In the genomic region with DNA sequence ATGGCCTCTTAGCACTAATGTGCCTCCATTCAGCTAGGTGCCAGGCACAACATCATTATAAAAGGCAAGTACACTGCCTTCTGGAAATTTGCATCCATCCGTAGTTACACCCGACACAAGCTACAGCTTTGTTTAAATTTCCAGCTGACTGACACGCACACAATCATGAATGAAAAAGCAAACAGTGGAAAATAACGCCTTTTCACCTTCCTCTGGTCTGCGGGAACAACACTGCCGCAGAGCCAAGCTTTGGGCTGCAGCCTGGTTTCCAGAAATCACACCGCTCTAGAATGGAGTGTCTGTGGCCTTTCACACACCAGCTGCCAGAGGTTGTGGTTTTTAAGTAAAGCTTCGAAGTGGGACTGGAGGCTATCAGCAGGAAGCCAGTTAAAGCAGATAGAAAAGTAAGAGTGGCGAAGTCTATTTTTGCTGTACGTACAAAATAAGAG, we compare ENCODE assay signal across 8 cellular contexts.
DNase-seq lines count a peak whose midpoint lies in the region; ATAC-seq, FAIRE-seq and TF ChIP-seq lines count a peak whose summit lies in the region.

No MANE protein-coding gene starts in this region.

- H3K27me3 ChIP-seq in spleen (replicated peaks in 1 of 7): peaks cover 0 to 66% (median 12%) of the 10 kb centered on the region in 7 donors
- peaks cover 0 to 17% of the 10 kb centered on the region in 2 experiments for H3K27me3 ChIP-seq in mesenchymal stem cell (ENCODE audit: control insufficient read depth in 1 of 2, insufficient read depth in 1 of 2, low read length in 2 of 2)

- H3K27me3 Mint-ChIP-seq in central memory CD8-positive, alpha-beta T cell: peaks cover 42% of the 10 kb centered on the region
- no peaks in the 10 kb centered on the region for H3K27me3 Mint-ChIP-seq in MCF 10A (ENCODE audit: insufficient read depth, unreplicated experiment)

- H2AK5ac ChIP-seq in mesenchymal stem cell (ENCODE audit: low read length, severe bottlenecking): no peak overlapping the region

- no peak for TF ChIP-seq CTCF in spleen (IDR thresholded peaks at IDR 0.05 in 8 of 11, conservative IDR thresholded peaks at IDR 0.05 in 3 of 11)
- TF ChIP-seq CTCF in MCF 10A (IDR thresholded peaks at IDR 0.05; ENCODE audit: unreplicated experiment): no peak

- intact Hi-C loops in spleen (cut with DNase I; ENCODE audit: low total_unique reads): no loop called here
- intact Hi-C loops in MCF 10A (cut with micrococcal nuclease): no loop called here

- ATAC-seq in GM21576 (IDR thresholded peaks at IDR 0.05; ENCODE audit: unreplicated experiment): peak; percentile 75
- ATAC-seq in central memory CD8-positive, alpha-beta T cell (replicated peaks; ENCODE audit: extremely low read depth, poor library complexity, severe bottlenecking): peak; percentile 77

- no peak overlapping the region for H2BK15ac ChIP-seq in mesenchymal stem cell (ENCODE audit: low read depth, poor library complexity, severe bottlenecking)

- H3K4me3 ChIP-seq in spleen (no peak overlapping the region), mesenchymal stem cell (ENCODE audit: insufficient read depth in 1 of 2, low read depth in 1 of 2, low read length in 2 of 2) (no peak overlapping the region)

- POLR2A ChIA-PET in MCF 10A (lab: Yijun Ruan, JAX): interaction anchor here (0.8 to 1.6 kb wide), 2 partner anchors 10 to 110 kb away, joined by 3 to 5 read pairs; no protein-coding TSS in a partner anchor

- BruUV-seq in MCF 10A (replicated peaks; lab: Mats Ljungman, UMichigan): no TSS peak

- no peak overlapping the region for H3K27ac ChIP-seq in spleen
- H3K27ac ChIP-seq in mesenchymal stem cell (ENCODE audit: low read length, poor library complexity, severe bottlenecking): no peak overlapping the region

- H4K91ac ChIP-seq in mesenchymal stem cell (ENCODE audit: low read length): no peak overlapping the region

- no peaks in the 10 kb centered on the region for H3K79me1 ChIP-seq in mesenchymal stem cell (replicated peaks; ENCODE audit: low read length, poor library complexity, severe bottlenecking)

- peak; percentile 80 for FAIRE-seq in GM12891 (lab: Jason Lieb, UNC)

- no peaks in the 10 kb centered on the region for H3K36me3 Mint-ChIP-seq in central memory CD8-positive, alpha-beta T cell (ENCODE audit: insufficient read depth)
- no peaks in the 10 kb centered on the region for H3K36me3 Mint-ChIP-seq in MCF 10A (ENCODE audit: insufficient read depth, unreplicated experiment)

- no peak overlapping the region for H2BK120ac ChIP-seq in mesenchymal stem cell (ENCODE audit: low read depth, low read length)

- H3K4me2 ChIP-seq in mesenchymal stem cell (ENCODE audit: low read length, poor library complexity, severe bottlenecking): no peak overlapping the region

- no peak overlapping the region for H2AFZ ChIP-seq in mesenchymal stem cell (ENCODE audit: low read depth, low read length)

- H3K23ac ChIP-seq in mesenchymal stem cell (ENCODE audit: low read length in 2 of 2): no peak overlapping the region

- H3K18ac ChIP-seq in mesenchymal stem cell (ENCODE audit: low read depth in 1 of 2, low read length in 2 of 2): no peak overlapping the region

- H3K9me3 ChIP-seq in spleen (no peaks in the 10 kb centered on the region), mesenchymal stem cell (ENCODE audit: control insufficient read depth, low read length) (no peaks in the 10 kb centered on the region)

- H2BK5ac ChIP-seq in mesenchymal stem cell (ENCODE audit: low read depth, low read length, poor library complexity, severe bottlenecking): no peak overlapping the region

- peaks cover 15% of the 10 kb centered on the region for H3K4me1 Mint-ChIP-seq in central memory CD8-positive, alpha-beta T cell
- H3K4me1 Mint-ChIP-seq in MCF 10A (ENCODE audit: insufficient read depth, unreplicated experiment): no peaks in the 10 kb centered on the region

- no peak overlapping the region for H4K8ac ChIP-seq in mesenchymal stem cell (ENCODE audit: low read length)

- no peak overlapping the region for H3K9ac ChIP-seq in mesenchymal stem cell (ENCODE audit: low read length)

- H3K14ac ChIP-seq in mesenchymal stem cell (ENCODE audit: low read length in 2 of 2): no peak overlapping the region

- no peak for DNase-seq in GM12891 (ENCODE audit: insufficient read length, low spot score)
- DNase-seq in NCI-H187 treated with DMSO at 0.1 percent for 48 hours (lab: John Stamatoyannopoulos, UW): peak; percentile 31
- no peak for DNase-seq in central memory CD8-positive, alpha-beta T cell (ENCODE audit: low spot score in 2 of 2)
- DNase-seq in spleen: no peak
- DNase-seq in mesenchymal stem cell: no peak
- DNase-seq in kidney tubule cell (ENCODE audit: low spot score): no peak
- DNase-seq in MCF 10A (ENCODE audit: unreplicated experiment): no peak

- H3K36me3 ChIP-seq in spleen: no peaks in the 10 kb centered on the region
- H3K36me3 ChIP-seq in mesenchymal stem cell (ENCODE audit: control insufficient read depth in 1 of 2, insufficient read depth in 2 of 2, low read depth in 1 of 2, low read length in 2 of 2): no peaks in the 10 kb centered on the region

- H2BK12ac ChIP-seq in mesenchymal stem cell (ENCODE audit: low read length in 2 of 2): no peak overlapping the region

- CTCF ChIA-PET in MCF 10A (lab: Yijun Ruan, JAX): interaction anchor here (0.6 to 0.9 kb wide), 2 partner anchors 10 to 47 kb away, joined by 3 to 4 read pairs; no protein-coding TSS in a partner anchor

- WGBS in spleen, 5 donors: 11 to 17% (median 15%) methylated on average over 10 of the region's 10 CpGs
- WGBS in mesenchymal stem cell: 41% methylated on average over 10 of the region's 10 CpGs

- peak overlapping the region; percentile 65 for H3K4me3 Mint-ChIP-seq in central memory CD8-positive, alpha-beta T cell
- no peak overlapping the region for H3K4me3 Mint-ChIP-seq in MCF 10A (ENCODE audit: unreplicated experiment)

- no peak overlapping the region for H3K4ac ChIP-seq in mesenchymal stem cell (ENCODE audit: low read depth in 1 of 2, low read length in 2 of 2)

- no peak overlapping the region for H3K27ac Mint-ChIP-seq in central memory CD8-positive, alpha-beta T cell (ENCODE audit: low read depth)
- H3K27ac Mint-ChIP-seq in MCF 10A (ENCODE audit: low read depth, unreplicated experiment): no peak overlapping the region

- peaks cover 0 to 18% (median 0%) of the 10 kb centered on the region in 6 donors for H3K4me1 ChIP-seq in spleen
- no peaks in the 10 kb centered on the region for H3K4me1 ChIP-seq in mesenchymal stem cell (ENCODE audit: control insufficient read depth, insufficient read depth, low read depth, low read length)

- no peak for TF ChIP-seq POLR2A in GM12891 (IDR thresholded peaks at IDR 0.05; ENCODE audit: low read depth, low read length)
- no peak for TF ChIP-seq POLR2A in spleen (IDR thresholded peaks at IDR 0.05)

- no peaks in the 10 kb centered on the region for H3K9me3 Mint-ChIP-seq in central memory CD8-positive, alpha-beta T cell
- H3K9me3 Mint-ChIP-seq in MCF 10A (ENCODE audit: unreplicated experiment): no peaks in the 10 kb centered on the region

TF ChIP-seq in GM12891, 5 proteins besides CTCF, POLR2A, EP300 and RAD21:
- TF ChIP-seq SPI1 (IDR thresholded peaks at IDR 0.05; ENCODE audit: low read depth, low read length) (no peak), POLR2AphosphoS5 (IDR thresholded peaks at IDR 0.05; ENCODE audit: low read depth, low read length) (no peak), POU2F2 (IDR thresholded peaks at IDR 0.05; ENCODE audit: low read depth, low read length) (no peak), PAX5 (IDR thresholded peaks at IDR 0.05; ENCODE audit: insufficient read depth, low read length, severe bottlenecking) (no peak), TAF1 (IDR thresholded peaks at IDR 0.05; ENCODE audit: low read depth, low read length) (no peak)
